ENCODE assay signal across 17 cellular contexts in genomic region chr7:95922191-95922590, GRCh38.
"Had no signal": no experiment of that assay in that cellular context is flagged by ENCODE, and none has a peak within 500 bp of the region (broad histone marks: within the 10 kb centered on the region; RNA-seq: fewer than 3 reads in every experiment).

No MANE protein-coding gene starts in this region.

- H3K27me3 Mint-ChIP-seq: type B pancreatic cell had no signal

- H3K9me3 Mint-ChIP-seq: activated B cell treated with CpG ODN at 0.5 μM for 24 hours; activated CD4-positive, alpha-beta T cell treated with anti-CD3 and anti-CD28 coated beads, Interleukin-2, amount 10 ng/mL, durations not matched to agents 7 days and 5 days; activated naive CD8-positive, alpha-beta T cell treated with anti-CD3 and anti-CD28 coated beads for 36 hours; activated T-helper 1 cell treated with anti-CD3 and anti-CD28 coated beads, Interleukin-12 subunit alpha, Interleukin-12 subunit beta, Interleukin-2, Interleukin-4 antibody, amounts not matched to agents 30 ng/mL and 10 ng/mL and 1 ng/mL, durations not matched to agents 14 hours and 24 hours and 36 hours; brain; central memory CD8-positive, alpha-beta T cell; nephron progenitor cell; stimulated activated naive CD8-positive, alpha-beta T cell treated with anti-CD3 and anti-CD28 coated beads, Interleukin-15, amount 100 ng/mL, for 72 hours; type B pancreatic cell had no signal

- H3K9me3 ChIP-seq: gastrocnemius medialis, heart right ventricle, right lobe of liver, spleen had no signal

- H3K27ac Mint-ChIP-seq: activated B cell treated with CpG ODN at 0.5 μM for 24 hours; activated CD4-positive, alpha-beta T cell treated with anti-CD3 and anti-CD28 coated beads, Interleukin-2, amount 10 ng/mL, durations not matched to agents 7 days and 5 days; activated naive CD8-positive, alpha-beta T cell treated with anti-CD3 and anti-CD28 coated beads for 36 hours; activated T-helper 1 cell treated with anti-CD3 and anti-CD28 coated beads, Interleukin-12 subunit alpha, Interleukin-12 subunit beta, Interleukin-2, Interleukin-4 antibody, amounts not matched to agents 30 ng/mL and 10 ng/mL and 1 ng/mL, durations not matched to agents 14 hours and 24 hours and 36 hours; brain; nephron progenitor cell; stimulated activated naive CD8-positive, alpha-beta T cell treated with anti-CD3 and anti-CD28 coated beads, Interleukin-15, amount 100 ng/mL, for 72 hours; T-helper 17 cell; type B pancreatic cell had no signal

- H3K27ac ChIP-seq: gastrocnemius medialis, heart right ventricle, right lobe of liver, spleen had no signal

- H3K36me3 Mint-ChIP-seq: activated naive CD8-positive, alpha-beta T cell treated with anti-CD3 and anti-CD28 coated beads for 36 hours; brain; type B pancreatic cell had no signal

- H3K4me1 Mint-ChIP-seq: activated B cell treated with CpG ODN at 0.5 μM for 24 hours; activated naive CD8-positive, alpha-beta T cell treated with anti-CD3 and anti-CD28 coated beads for 36 hours; brain; central memory CD8-positive, alpha-beta T cell; stimulated activated naive CD8-positive, alpha-beta T cell treated with anti-CD3 and anti-CD28 coated beads, Interleukin-15, amount 100 ng/mL, for 72 hours had no signal

- H3K4me1 ChIP-seq: right lobe of liver had no signal

- H3K27me3 ChIP-seq: gastrocnemius medialis, right lobe of liver had no signal

- H3K4me3 ChIP-seq: gastrocnemius medialis, heart right ventricle, right lobe of liver, spleen had no signal

- H3K4me3 Mint-ChIP-seq: activated B cell treated with CpG ODN at 0.5 μM for 24 hours; activated CD4-positive, alpha-beta T cell treated with anti-CD3 and anti-CD28 coated beads, Interleukin-2, amount 10 ng/mL, durations not matched to agents 7 days and 5 days; activated naive CD8-positive, alpha-beta T cell treated with anti-CD3 and anti-CD28 coated beads for 36 hours; activated T-helper 1 cell treated with anti-CD3 and anti-CD28 coated beads, Interleukin-12 subunit alpha, Interleukin-12 subunit beta, Interleukin-2, Interleukin-4 antibody, amounts not matched to agents 30 ng/mL and 10 ng/mL and 1 ng/mL, durations not matched to agents 14 hours and 24 hours and 36 hours; brain; central memory CD8-positive, alpha-beta T cell; nephron progenitor cell; stimulated activated naive CD8-positive, alpha-beta T cell treated with anti-CD3 and anti-CD28 coated beads, Interleukin-15, amount 100 ng/mL, for 72 hours; T-helper 17 cell; type B pancreatic cell had no signal

- DNase-seq: activated B cell treated with CpG ODN at 0.5 μM for 24 hours; activated CD4-positive, alpha-beta T cell treated with anti-CD3 and anti-CD28 coated beads, Interleukin-2, amount 10 ng/mL, durations not matched to agents 7 days and 5 days; activated CD8-positive, alpha-beta memory T cell treated with anti-CD3 and anti-CD28 coated beads, Interleukin-2, amount 50 U/mL, for 48 hours; activated naive CD8-positive, alpha-beta T cell treated with anti-CD3 and anti-CD28 coated beads for 36 hours; amygdala; effector memory CD4-positive, alpha-beta T cell; gastrocnemius medialis; heart right ventricle; nephron progenitor cell; right lobe of liver; spleen; stimulated activated naive CD8-positive, alpha-beta T cell treated with anti-CD3 and anti-CD28 coated beads, Interleukin-15, amount 100 ng/mL, for 72 hours; T-helper 17 cell had no signal

- ATAC-seq: gastrocnemius medialis; heart right ventricle; right lobe of liver; stimulated activated naive CD8-positive, alpha-beta T cell treated with anti-CD3 and anti-CD28 coated beads, Interleukin-15, amount 100 ng/mL, for 72 hours; T-helper 17 cell had no signal

- H3K36me3 ChIP-seq: gastrocnemius medialis, heart right ventricle, right lobe of liver, spleen had no signal
